ENCODE assay signal across 2 cellular contexts in the genomic region with DNA sequence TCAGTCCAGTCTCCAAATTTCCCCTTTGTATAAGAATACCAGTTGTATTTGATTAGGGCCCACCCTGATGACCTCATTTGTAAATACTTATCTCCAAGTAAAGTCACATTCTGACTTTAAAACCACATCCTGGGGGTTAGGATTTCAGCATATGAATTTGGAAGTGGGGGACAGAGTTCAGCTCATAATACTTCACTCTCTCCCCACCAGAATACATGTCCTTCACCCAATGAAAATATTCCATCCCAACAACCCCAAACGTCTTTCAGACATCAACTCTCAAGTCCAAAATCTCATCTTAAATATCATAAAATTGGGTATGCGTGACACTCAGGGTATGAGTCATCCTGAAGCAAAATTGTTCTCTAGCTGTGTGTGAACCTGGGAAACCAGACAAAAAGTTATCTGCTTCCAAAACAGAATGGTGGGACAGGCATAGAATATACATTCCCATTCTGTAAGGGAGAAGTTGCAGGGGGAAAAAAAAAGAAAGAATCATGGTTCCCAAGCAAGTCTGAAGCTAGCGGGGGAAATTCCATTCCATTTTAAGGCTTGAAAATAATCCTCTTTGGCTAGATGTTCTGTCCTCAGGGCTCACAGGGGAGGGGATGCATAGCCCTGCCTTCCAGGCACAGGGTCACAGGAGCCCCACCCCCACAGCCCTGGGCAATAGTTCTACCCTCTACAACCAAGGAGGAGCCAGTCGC.
TF ChIP-seq lines count a peak whose summit lies in the region.

No MANE protein-coding gene starts in this region.

TF ChIP-seq in GM23338, 12 proteins besides CTCF, POLR2A, EP300 and RAD21 (continues in another document):
- TF ChIP-seq EZH2phosphoT487 (IDR thresholded peaks at IDR 0.05; ENCODE audit: unreplicated experiment): no peak
- no peak for TF ChIP-seq ZNF462 (CRISPR knock-in tag; IDR thresholded peaks at IDR 0.05)
- TF ChIP-seq CREB1 (CRISPR knock-in tag; IDR thresholded peaks at IDR 0.05; ENCODE audit: low read depth): no peak
- TF ChIP-seq ZNF114 (CRISPR knock-in tag; IDR thresholded peaks at IDR 0.05): no peak
- TF ChIP-seq REST (IDR thresholded peaks at IDR 0.05; ENCODE audit: unreplicated experiment): no peak
- no peak for TF ChIP-seq ETS1 (IDR thresholded peaks at IDR 0.05)
- TF ChIP-seq NANOG (IDR thresholded peaks at IDR 0.05; ENCODE audit: borderline replicate concordance): no peak
- no peak for TF ChIP-seq EZH2 (IDR thresholded peaks at IDR 0.05; ENCODE audit: low read depth, unreplicated experiment)

TF ChIP-seq in endothelial cell of umbilical vein, 7 proteins besides CTCF, POLR2A, EP300 and RAD21:
- TF ChIP-seq MYC (IDR thresholded peaks at IDR 0.05; ENCODE audit: low read depth, low read length): no peak
- no peak for TF ChIP-seq MAX (IDR thresholded peaks at IDR 0.05; ENCODE audit: insufficient read depth, insufficient read length)
- peak; percentile 23 for TF ChIP-seq FOS (IDR thresholded peaks at IDR 0.05; ENCODE audit: borderline replicate concordance, insufficient read depth, low read length)
- TF ChIP-seq GATA2 (IDR thresholded peaks at IDR 0.05; ENCODE audit: insufficient read depth, insufficient read length, low read depth, low read length): no peak
- peak; percentile 13 for TF ChIP-seq JUN (IDR thresholded peaks at IDR 0.05; ENCODE audit: borderline replicate concordance, insufficient read depth, insufficient read length, low read depth)
